In the genomic region with DNA sequence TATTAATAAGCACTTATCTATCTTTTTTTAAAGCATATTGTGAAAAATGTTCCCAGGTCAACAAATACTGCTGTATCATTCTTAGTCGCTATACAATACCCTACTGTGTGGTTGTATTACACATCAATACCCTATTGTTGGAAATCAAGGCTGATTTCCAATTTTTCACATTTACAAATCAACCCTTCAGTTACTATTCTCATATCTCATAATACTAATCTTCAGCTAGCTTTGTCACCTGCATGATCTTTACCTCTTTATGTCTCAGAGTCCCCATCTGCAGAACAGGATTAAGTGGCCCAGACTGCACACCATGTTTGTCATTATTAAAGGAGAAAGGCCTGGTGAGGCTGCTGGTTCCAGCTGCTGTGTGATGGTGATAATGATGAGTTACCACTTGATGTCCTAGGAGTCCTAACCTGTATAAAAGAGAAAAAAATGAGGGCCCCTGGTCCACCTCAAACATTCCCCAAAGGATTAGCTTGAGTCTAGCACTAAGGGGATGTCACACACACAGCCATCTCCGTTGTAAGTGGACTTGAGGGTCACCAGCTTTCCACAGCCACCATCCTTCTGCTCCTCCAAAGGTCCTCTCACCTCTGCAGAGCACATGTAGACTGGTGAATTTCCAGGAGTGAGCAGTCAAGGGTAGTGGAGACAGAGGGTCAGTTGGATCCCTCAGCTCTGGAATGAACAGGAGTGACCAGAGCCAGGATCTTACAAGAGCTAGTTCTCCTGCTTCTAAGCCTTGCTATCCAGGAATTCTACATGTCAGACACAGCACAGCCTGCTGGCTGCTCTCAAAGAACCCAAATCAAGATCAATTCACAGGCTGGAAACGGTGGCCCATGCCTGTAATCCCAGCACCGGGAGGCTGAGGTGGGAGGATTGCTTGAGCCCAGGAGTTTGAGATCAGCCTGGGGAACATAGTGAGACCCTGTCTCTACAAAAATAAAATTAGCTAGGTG, we compare ENCODE assay signal across 1 cellular context.
TF ChIP-seq lines count a peak whose summit lies in the region.

No MANE protein-coding gene starts in this region.

TF ChIP-seq in WTC11, 78 proteins besides CTCF, POLR2A, EP300 and RAD21 (continued from another document):
- TF ChIP-seq, protein P1, sequence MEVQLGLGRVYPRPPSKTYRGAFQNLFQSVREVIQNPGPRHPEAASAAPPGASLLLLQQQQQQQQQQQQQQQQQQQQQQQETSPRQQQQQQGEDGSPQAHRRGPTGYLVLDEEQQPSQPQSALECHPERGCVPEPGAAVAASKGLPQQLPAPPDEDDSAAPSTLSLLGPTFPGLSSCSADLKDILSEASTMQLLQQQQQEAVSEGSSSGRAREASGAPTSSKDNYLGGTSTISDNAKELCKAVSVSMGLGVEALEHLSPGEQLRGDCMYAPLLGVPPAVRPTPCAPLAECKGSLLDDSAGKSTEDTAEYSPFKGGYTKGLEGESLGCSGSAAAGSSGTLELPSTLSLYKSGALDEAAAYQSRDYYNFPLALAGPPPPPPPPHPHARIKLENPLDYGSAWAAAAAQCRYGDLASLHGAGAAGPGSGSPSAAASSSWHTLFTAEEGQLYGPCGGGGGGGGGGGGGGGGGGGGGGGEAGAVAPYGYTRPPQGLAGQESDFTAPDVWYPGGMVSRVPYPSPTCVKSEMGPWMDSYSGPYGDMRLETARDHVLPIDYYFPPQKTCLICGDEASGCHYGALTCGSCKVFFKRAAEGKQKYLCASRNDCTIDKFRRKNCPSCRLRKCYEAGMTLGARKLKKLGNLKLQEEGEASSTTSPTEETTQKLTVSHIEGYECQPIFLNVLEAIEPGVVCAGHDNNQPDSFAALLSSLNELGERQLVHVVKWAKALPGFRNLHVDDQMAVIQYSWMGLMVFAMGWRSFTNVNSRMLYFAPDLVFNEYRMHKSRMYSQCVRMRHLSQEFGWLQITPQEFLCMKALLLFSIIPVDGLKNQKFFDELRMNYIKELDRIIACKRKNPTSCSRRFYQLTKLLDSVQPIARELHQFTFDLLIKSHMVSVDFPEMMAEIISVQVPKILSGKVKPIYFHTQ (CRISPR knock-in tag; IDR thresholded peaks at IDR 0.05): no peak
- TF ChIP-seq ZNF263 (CRISPR knock-in tag; IDR thresholded peaks at IDR 0.05; ENCODE audit: low read depth): no peak
- TF ChIP-seq, protein P2, sequence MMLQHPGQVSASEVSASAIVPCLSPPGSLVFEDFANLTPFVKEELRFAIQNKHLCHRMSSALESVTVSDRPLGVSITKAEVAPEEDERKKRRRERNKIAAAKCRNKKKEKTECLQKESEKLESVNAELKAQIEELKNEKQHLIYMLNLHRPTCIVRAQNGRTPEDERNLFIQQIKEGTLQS (CRISPR knock-in tag; conservative IDR thresholded peaks at IDR 0.05): no peak
